ENCODE assay signal across 9 cellular contexts in the genomic region with DNA sequence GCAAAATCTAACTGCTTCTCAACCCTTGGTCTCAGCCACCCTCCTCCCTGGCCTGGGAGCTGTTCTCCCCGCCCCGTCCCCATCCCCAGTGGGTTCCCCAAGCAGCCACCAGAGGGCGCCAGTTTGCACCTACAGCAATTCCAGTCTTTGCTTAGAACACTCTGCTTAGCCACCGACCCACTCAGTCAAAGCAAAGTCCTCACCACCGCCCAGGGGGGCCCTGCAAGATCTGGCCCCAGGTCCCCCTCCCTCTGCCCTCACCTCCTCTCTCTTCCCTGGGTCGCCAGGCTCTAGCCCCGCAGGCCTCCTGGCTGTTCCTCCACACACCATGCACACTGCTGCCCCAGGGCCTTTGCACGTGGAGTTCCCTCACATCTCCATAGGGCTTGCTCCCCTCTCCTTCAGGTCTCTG. TPM values are rescaled to one million over a fixed set of nuclear protein-coding genes. Genes with fewer than 3 reads are reported as not detected.
A peak's percentile ranks its signal among the peaks of the same experiment; 100 is the strongest.
DNase-seq lines count a peak whose midpoint lies in the region; ATAC-seq and TF ChIP-seq lines count a peak whose summit lies in the region.
"Had no signal": no experiment of that assay in that cellular context is flagged by ENCODE, and none has a peak within 500 bp of the region (broad histone marks: within the 10 kb centered on the region; RNA-seq: fewer than 3 reads in every experiment).

No MANE protein-coding gene starts in this region.

- H3K27me3 ChIP-seq in left lung: no peaks in the 10 kb centered on the region

- TF ChIP-seq CTCF in activated B cell treated with CpG ODN at 0.5 μM for 24 hours (IDR thresholded peaks at IDR 0.05) (no peak), left lung (IDR thresholded peaks at IDR 0.05) (peak; percentile 72 to 92)

- peak; percentile 81 for ATAC-seq in activated B cell treated with CpG ODN at 0.5 μM for 24 hours (ENCODE audit: low read depth)
- ATAC-seq in left lung: peak; percentile 94
- no peak for ATAC-seq in GM19395 (IDR thresholded peaks at IDR 0.05; ENCODE audit: unreplicated experiment)

- no peaks in the 10 kb centered on the region for H3K36me3 ChIP-seq in left lung

- H3K36me3 Mint-ChIP-seq in activated B cell treated with CpG ODN at 0.5 μM for 24 hours (ENCODE audit: low read depth): peaks cover 5% of the 10 kb centered on the region

- no peaks in the 10 kb centered on the region for H3K9me3 ChIP-seq in left lung

- intact Hi-C loops in activated B cell treated with CpG ODN at 0.5 μM for 24 hours (cut with micrococcal nuclease) (loop anchor here (1.0 kb wide), 2 partner anchors 233 to 257 kb away; no protein-coding TSS in a partner anchor), left lung (cut with DNase I) (no loop called here)

- no peak overlapping the region for H3K4me3 Mint-ChIP-seq in activated B cell treated with CpG ODN at 0.5 μM for 24 hours

- H3K27ac Mint-ChIP-seq in activated B cell treated with CpG ODN at 0.5 μM for 24 hours: no peak overlapping the region

- H3K27ac ChIP-seq in caudate nucleus (ENCODE audit: low read depth, low read length) (no peak overlapping the region), left lung (no peak overlapping the region)
- H3K27ac ChIP-seq: epithelial cell of prostate had no signal

- no peak overlapping the region for H3K4me3 ChIP-seq in left lung

- H3K4me1 ChIP-seq in left lung: no peaks in the 10 kb centered on the region

- DNase-seq in DMS153 treated with DMSO at 0.1 percent for 48 hours (lab: John Stamatoyannopoulos, UW; ENCODE audit: unreplicated experiment): peak; percentile 53
- no peak for DNase-seq in DMS153 (lab: John Stamatoyannopoulos, UW)
- DNase-seq in NCI-H146 treated with DMSO at 0.1 percent for 48 hours (lab: John Stamatoyannopoulos, UW; ENCODE audit: unreplicated experiment): peak; percentile 42
- peak; percentile 69 for DNase-seq in activated B cell treated with CpG ODN at 0.5 μM for 24 hours
- DNase-seq in caudate nucleus (lab: John Stamatoyannopoulos, UW): peak in 39 of 61 donors; percentile 4 to 50 (median 18)
- DNase-seq in left lung: peak; percentile 72 to 95
- DNase-seq in stimulated activated CD8-positive, alpha-beta memory T cell treated with anti-CD3 and anti-CD28 coated beads, Interleukin-12 subunit alpha, Interleukin-12 subunit beta, amount 100 ng/mL, for 1 hour (ENCODE audit: low read depth): peak; percentile 66

- POLR2A ChIA-PET in activated B cell treated with CpG ODN at 0.5 μM for 24 hours (lab: Charles Lee): interaction anchor here (0.6 to 0.8 kb wide), 6 partner anchors 21 to 261 kb away, joined by 3 to 9 read pairs (median 4); no protein-coding TSS in a partner anchor

- no peaks in the 10 kb centered on the region for H3K9me3 Mint-ChIP-seq in activated B cell treated with CpG ODN at 0.5 μM for 24 hours

- H3K4me1 Mint-ChIP-seq in activated B cell treated with CpG ODN at 0.5 μM for 24 hours: peaks cover 2% of the 10 kb centered on the region

- CTCF ChIA-PET in activated B cell treated with CpG ODN at 0.5 μM for 24 hours (lab: Charles Lee): interaction anchor here (0.9 to 1.6 kb wide), 8 partner anchors 12 to 257 kb away, joined by 3 to 10 read pairs (median 5); a partner anchor contains a TSS

- H3K27me3 Mint-ChIP-seq in activated B cell treated with CpG ODN at 0.5 μM for 24 hours: no peaks in the 10 kb centered on the region

RNA-seq across cellular contexts. Expression of a gene that starts 12.4 kb away (rescaled TPM):
- total RNA-seq in activated B cell treated with CpG ODN at 0.5 μM for 24 hours: 10.2 and 10.5 TPM in 2 replicates
- 10 to 100 TPM in 1 of 2 donors, 1 to 10 TPM in 1; 9.8 to 10.6 TPM for total RNA-seq in left lung

RNA-seq across cellular contexts. Expression of a gene that starts 12.8 kb away (rescaled TPM):
- total RNA-seq in activated B cell treated with CpG ODN at 0.5 μM for 24 hours (not detected in 2 replicates), left lung (not detected)

RNA-seq across cellular contexts. Expression of a gene that starts 26.0 kb away (rescaled TPM):
- total RNA-seq in activated B cell treated with CpG ODN at 0.5 μM for 24 hours: 309 and 320 TPM in 2 replicates
- 100 to 1,000 TPM; 127 to 320 TPM for total RNA-seq in left lung

RNA-seq across cellular contexts. Expression of a gene that starts 40.0 kb away (rescaled TPM):
- total RNA-seq in activated B cell treated with CpG ODN at 0.5 μM for 24 hours (50.8 and 51.9 TPM in 2 replicates), left lung (100 to 1,000 TPM; 171 to 187 TPM)

RNA-seq across cellular contexts. Expression of a gene that starts 42.1 kb away (rescaled TPM):
- 0.93 and 1.2 TPM in 2 replicates for total RNA-seq in activated B cell treated with CpG ODN at 0.5 μM for 24 hours
- total RNA-seq in left lung: 1 to 10 TPM in 1 of 2 donors, under 1 TPM in 1; 0.94 to 1.3 TPM
